In genomic region chr11:130916238-130916855, GRCh38 we compare ENCODE assay signal across 9 cellular contexts. TPM values are rescaled to one million over a fixed set of nuclear protein-coding genes. Genes with fewer than 3 reads are reported as not detected.
DNase-seq lines count a peak whose midpoint lies in the region; ATAC-seq, FAIRE-seq and TF ChIP-seq lines count a peak whose summit lies in the region.
"Had no signal": no experiment of that assay in that cellular context is flagged by ENCODE, and none has a peak within 500 bp of the region (broad histone marks: within the 10 kb centered on the region; RNA-seq: fewer than 3 reads in every experiment).

SNX19 (minus strand) TSS chr11:130916479; CDS start chr11:130915939, 540 bp downstream.

- peak within 1 kb of the TSS; percentile 85 to 89 (median 89) for H3K4me3 ChIP-seq in keratinocyte (ENCODE audit: control insufficient read depth in 2 of 3, extremely low read depth in 1 of 3, insufficient read depth in 2 of 3, low read depth in 1 of 3, low read length in 3 of 3)

- H3K9me1 ChIP-seq in keratinocyte (ENCODE audit: control insufficient read depth, extremely low read depth, insufficient read depth, low read length), result no peaks in the 10 kb centered on the region

- H3K9ac ChIP-seq in keratinocyte (ENCODE audit: control insufficient read depth, extremely low read depth, insufficient read depth, low read length), result peak within 1 kb of the TSS; percentile 89

- FAIRE-seq in keratinocyte (lab: Jason Lieb, UNC), result no peak
- FAIRE-seq: islet of Langerhans had no signal

- no peaks in the 10 kb centered on the region for H3K9me3 ChIP-seq in keratinocyte (ENCODE audit: control insufficient read depth, low read depth, low read length)

- peaks cover 9 to 21% of the 10 kb centered on the region in 2 experiments for H3K36me3 ChIP-seq in keratinocyte (ENCODE audit: control insufficient read depth in 2 of 2, extremely low read depth in 1 of 2, insufficient read depth in 2 of 2, low read length in 2 of 2)

- peak; percentile 74 to 95 (median 92) for TF ChIP-seq CTCF in keratinocyte (optimal IDR thresholded peaks at IDR 0.05 in 1 of 3, IDR thresholded peaks at IDR 0.05 in 1 of 3, conservative IDR thresholded peaks at IDR 0.05 in 1 of 3; ENCODE audit: extremely low read depth in 1 of 3, insufficient read depth in 2 of 3, low read length in 3 of 3)

- H3K4me1 ChIP-seq in keratinocyte (ENCODE audit: control insufficient read depth, extremely low read depth, insufficient read depth, low read length), result peaks cover 14% of the 10 kb centered on the region

- H2AFZ ChIP-seq in keratinocyte (ENCODE audit: control insufficient read depth, low read length), result peak within 1 kb of the TSS; percentile 84

- no peaks in the 10 kb centered on the region for H4K20me1 ChIP-seq in keratinocyte (ENCODE audit: control insufficient read depth, extremely low read depth, insufficient read depth, low read length)

- H3K27ac ChIP-seq in keratinocyte (ENCODE audit: control insufficient read depth, insufficient read depth, low read length), result peak within 1 kb of the TSS; percentile 68

- ATAC-seq in GM18909 (IDR thresholded peaks at IDR 0.05; ENCODE audit: poor library complexity, unreplicated experiment), result peak; percentile 98
- ATAC-seq in HG03159 (IDR thresholded peaks at IDR 0.05; ENCODE audit: unreplicated experiment), result peak; percentile 99

- DNase-seq in AG20443 (ENCODE audit: low spot score) (peak; percentile 97), NCI-H2227 (lab: John Stamatoyannopoulos, UW; ENCODE audit: unreplicated experiment) (peak; percentile 91), cerebellar cortex (ENCODE audit: low spot score) (peak; percentile 87), keratinocyte (ENCODE audit: low read depth, low spot score) (no peak)
- DNase-seq in activated CD4-positive, CD25-positive, alpha-beta regulatory T cell treated with anti-CD3 and anti-CD28 coated beads, Interleukin-2, amount 50 U/mL, for 72 hours, result peak; percentile 96
- DNase-seq in stimulated activated CD4-positive, alpha-beta T cell treated with anti-CD3 and anti-CD28 coated beads, Interleukin-15, amount 100 ng/mL, for 1 hour (ENCODE audit: low read depth in 1 of 2, low spot score in 1 of 2), result peak; percentile 79 to 89

- H3K4me2 ChIP-seq in keratinocyte (ENCODE audit: control insufficient read depth, extremely low read depth, insufficient read depth, low read depth, low read length), result peak within 1 kb of the TSS; percentile 88

- H3K79me2 ChIP-seq in keratinocyte (ENCODE audit: control insufficient read depth, insufficient read depth, low read length), result peaks cover 43% of the 10 kb centered on the region

- no peaks in the 10 kb centered on the region for H3K27me3 ChIP-seq in keratinocyte (ENCODE audit: control insufficient read depth, extremely low read depth, insufficient read depth, low read length)

- dilution Hi-C loops in keratinocyte (cut with MboI; ENCODE audit: extremely low pct_ligation_motif_present, low sequenced_read_pairs), result no loop called here

RNA-seq across cellular contexts. Expression of gene SNX19, which starts in this region (rescaled TPM):
- polyA plus RNA-seq in keratinocyte, result 25.7 to 44.0 TPM (median 29.1 TPM) in 3 replicates
- polyA plus RNA-seq in keratinocyte (2011; ENCODE audit: low read depth), result 11.2 TPM
- polyA plus RNA-seq in keratinocyte (2011; cell fraction: cytosol; rRNA removed), result 18.5 and 26.2 TPM in 2 replicates
- 83.1 and 92.1 TPM in 2 replicates for polyA plus RNA-seq in keratinocyte (2011; cell fraction: nucleus; rRNA removed)
- polyA plus RNA-seq in keratinocyte (2012; ENCODE audit: low replicate concordance), result 20.9 and 29.7 TPM in 2 replicates
- polyA minus RNA-seq in keratinocyte, result 125 to 158 TPM (median 138 TPM) in 3 replicates
- 33.6 TPM for polyA minus RNA-seq in keratinocyte (2011; cell fraction: cytosol; rRNA and poly(A)+ RNA removed)
- 124 and 198 TPM in 2 replicates for polyA minus RNA-seq in keratinocyte (2011; cell fraction: nucleus; rRNA and poly(A)+ RNA removed)
